In genomic region chr22:50317674-50318073, GRCh38 we compare ENCODE assay signal across 1 cellular context.
TF ChIP-seq lines count a peak whose summit lies in the region.

No MANE protein-coding gene starts in this region.

TF ChIP-seq in H1, 55 proteins besides CTCF, POLR2A, EP300 and RAD21:
- TF ChIP-seq SIRT6 (IDR thresholded peaks at IDR 0.05; ENCODE audit: low read length) (no peak), KDM1A (IDR thresholded peaks at IDR 0.05; ENCODE audit: borderline replicate concordance, low read length) (no peak), TEAD4 (IDR thresholded peaks at IDR 0.05; ENCODE audit: low read depth, low read length) (no peak), HDAC2 (IDR thresholded peaks at IDR 0.05; ENCODE audit: borderline replicate concordance in 1 of 2, low read depth in 2 of 2, low read length in 2 of 2) (no peak), TAF1 (IDR thresholded peaks at IDR 0.05; ENCODE audit: low read depth, low read length) (no peak)
